In genomic region chr11:65213322-65214211, GRCh38 we compare ENCODE assay signal across 11 cellular contexts. TPM values are rescaled to one million over a fixed set of nuclear protein-coding genes. Genes with fewer than 3 reads are reported as not detected.
DNase-seq lines count a peak whose midpoint lies in the region; ATAC-seq and TF ChIP-seq lines count a peak whose summit lies in the region.
"Had no signal": no experiment of that assay in that cellular context is flagged by ENCODE, and none has a peak within 500 bp of the region (broad histone marks: within the 10 kb centered on the region; RNA-seq: fewer than 3 reads in every experiment).

No MANE protein-coding gene starts in this region.

- H3K36me3 ChIP-seq in SK-N-SH (replicated peaks in 1 of 2; ENCODE audit: control insufficient read depth in 1 of 2, insufficient read depth in 2 of 2, low read length in 1 of 2) (peaks cover 0 to 30% of the 10 kb centered on the region in 2 experiments), BE2C (no peaks in the 10 kb centered on the region)

- WGBS in SK-N-SH (ENCODE audit: low lambda C conversion rate): 86% methylated on average over 21 of the region's 26 CpGs

- no peak for TF ChIP-seq RAD21 in SK-N-SH (IDR thresholded peaks at IDR 0.05; ENCODE audit: low read length)

- peaks cover 3% of the 10 kb centered on the region for H3F3A ChIP-seq in SK-N-SH (replicated peaks; ENCODE audit: insufficient read depth)

- peaks cover 3% of the 10 kb centered on the region for H3K9me3 Mint-ChIP-seq in activated naive CD4-positive, alpha-beta T cell treated with anti-CD3 and anti-CD28 coated beads for 36 hours

- TF ChIP-seq EP300 in SK-N-SH (IDR thresholded peaks at IDR 0.05; ENCODE audit: borderline replicate concordance in 1 of 2, low read depth in 1 of 2, low read length in 1 of 2): no peak

- no peaks in the 10 kb centered on the region for H4K20me1 ChIP-seq in SK-N-SH (ENCODE audit: insufficient read depth)

- no peak for DNase-seq in SK-N-SH
- DNase-seq in NOMO-1 treated with DMSO at 0.1 percent for 48 hours (lab: John Stamatoyannopoulos, UW; ENCODE audit: unreplicated experiment): peak; percentile 18
- DNase-seq in stimulated activated CD8-positive, alpha-beta memory T cell treated with anti-CD3 and anti-CD28 coated beads, Interleukin-4, amount 100 ng/mL, for 48 hours: peak; percentile 53
- no peak for DNase-seq in activated naive CD4-positive, alpha-beta T cell treated with anti-CD3 and anti-CD28 coated beads for 36 hours
- no peak for DNase-seq in BE2C
- DNase-seq: activated CD4-positive, alpha-beta T cell treated with anti-CD3 and anti-CD28 coated beads for 48 hours; cortex of kidney had no signal

- POLR2A ChIA-PET in SK-N-SH (lab: Yijun Ruan, JAX): no interaction called here

- no peaks in the 10 kb centered on the region for H3K27me3 Mint-ChIP-seq in activated naive CD4-positive, alpha-beta T cell treated with anti-CD3 and anti-CD28 coated beads for 36 hours (ENCODE audit: low read depth)

- intact Hi-C loops in activated naive CD4-positive, alpha-beta T cell treated with anti-CD3 and anti-CD28 coated beads for 36 hours (cut with micrococcal nuclease): no loop called here

- no peak overlapping the region for H3K27ac Mint-ChIP-seq in activated naive CD4-positive, alpha-beta T cell treated with anti-CD3 and anti-CD28 coated beads for 36 hours

- H3K27me3 ChIP-seq in SK-N-SH (ENCODE audit: insufficient read depth) (no peaks in the 10 kb centered on the region), BE2C (no peaks in the 10 kb centered on the region)
- H3K27me3 ChIP-seq: upper lobe of left lung had no signal

- H3K4me1 ChIP-seq in SK-N-SH (ENCODE audit: control insufficient read depth in 1 of 2, insufficient read depth in 2 of 2, low read depth in 1 of 2, low read length in 1 of 2): no peaks in the 10 kb centered on the region
- no peaks in the 10 kb centered on the region for H3K4me1 ChIP-seq in BE2C

- H3K27ac ChIP-seq in SK-N-SH (ENCODE audit: low read depth in 2 of 2, low read length in 1 of 2): no peak overlapping the region

- H3K9ac ChIP-seq in SK-N-SH: no peak overlapping the region

- peaks cover 2% of the 10 kb centered on the region for H3K36me3 Mint-ChIP-seq in activated naive CD4-positive, alpha-beta T cell treated with anti-CD3 and anti-CD28 coated beads for 36 hours (ENCODE audit: low read depth)

- CTCF ChIA-PET in SK-N-SH (lab: Yijun Ruan, JAX): interaction anchor here (0.6 to 1.5 kb wide), 3 partner anchors 10 to 14 kb away, joined by 3 to 4 read pairs (median 3); no protein-coding TSS in a partner anchor
- CTCF ChIA-PET in activated naive CD4-positive, alpha-beta T cell treated with anti-CD3 and anti-CD28 coated beads for 36 hours (lab: Charles Lee): interaction anchor here (0.6 to 1.8 kb wide), 5 partner anchors 8 to 415 kb away, joined by 3 to 6 read pairs (median 4); no protein-coding TSS in a partner anchor

- no peaks in the 10 kb centered on the region for H3K79me2 ChIP-seq in SK-N-SH (ENCODE audit: insufficient read depth)

- H3K9me2 ChIP-seq in SK-N-SH: no peaks in the 10 kb centered on the region

- no peak overlapping the region for H3K4me3 Mint-ChIP-seq in activated naive CD4-positive, alpha-beta T cell treated with anti-CD3 and anti-CD28 coated beads for 36 hours

- TF ChIP-seq CTCF in SK-N-SH (IDR thresholded peaks at IDR 0.05) (no peak), BE2C (IDR thresholded peaks at IDR 0.05; ENCODE audit: low read depth, low read length) (no peak)

- ATAC-seq in SK-N-SH treated with all-trans-retinoic acid at 6 μM for 48 hours (peak; percentile 12), esophagus mucosa (peak; percentile 19), GM21360 (IDR thresholded peaks at IDR 0.05; ENCODE audit: unreplicated experiment) (no peak)

- H2AFZ ChIP-seq in SK-N-SH (ENCODE audit: low read depth): no peak overlapping the region

- peaks cover 20% of the 10 kb centered on the region for H3K4me1 Mint-ChIP-seq in activated naive CD4-positive, alpha-beta T cell treated with anti-CD3 and anti-CD28 coated beads for 36 hours (ENCODE audit: low read depth)

- H3K4me3 ChIP-seq in SK-N-SH (ENCODE audit: low read depth in 2 of 2, low read length in 1 of 2) (no peak overlapping the region), BE2C (ENCODE audit: low read depth, low read length) (no peak overlapping the region)
- H3K4me3 ChIP-seq: upper lobe of left lung had no signal

- H3K9me3 ChIP-seq in SK-N-SH (no peaks in the 10 kb centered on the region), BE2C (no peaks in the 10 kb centered on the region)
- H3K9me3 ChIP-seq: upper lobe of left lung had no signal

- H3K4me2 ChIP-seq in SK-N-SH: no peak overlapping the region

TF ChIP-seq in SK-N-SH treated with all-trans-retinoic acid at 6 μM for 48 hours, 23 proteins besides CTCF, POLR2A, EP300 and RAD21 (continues in another document):
- TF ChIP-seq TCF4 (CRISPR knock-in tag; IDR thresholded peaks at IDR 0.05; ENCODE audit: borderline replicate concordance): no peak
- TF ChIP-seq OSR1 (CRISPR knock-in tag; IDR thresholded peaks at IDR 0.05): no peak
- TF ChIP-seq PPARA (CRISPR knock-in tag; IDR thresholded peaks at IDR 0.05; ENCODE audit: borderline replicate concordance): no peak
- no peak for TF ChIP-seq ZNF70 (CRISPR knock-in tag; IDR thresholded peaks at IDR 0.05)
- TF ChIP-seq, protein P1, sequence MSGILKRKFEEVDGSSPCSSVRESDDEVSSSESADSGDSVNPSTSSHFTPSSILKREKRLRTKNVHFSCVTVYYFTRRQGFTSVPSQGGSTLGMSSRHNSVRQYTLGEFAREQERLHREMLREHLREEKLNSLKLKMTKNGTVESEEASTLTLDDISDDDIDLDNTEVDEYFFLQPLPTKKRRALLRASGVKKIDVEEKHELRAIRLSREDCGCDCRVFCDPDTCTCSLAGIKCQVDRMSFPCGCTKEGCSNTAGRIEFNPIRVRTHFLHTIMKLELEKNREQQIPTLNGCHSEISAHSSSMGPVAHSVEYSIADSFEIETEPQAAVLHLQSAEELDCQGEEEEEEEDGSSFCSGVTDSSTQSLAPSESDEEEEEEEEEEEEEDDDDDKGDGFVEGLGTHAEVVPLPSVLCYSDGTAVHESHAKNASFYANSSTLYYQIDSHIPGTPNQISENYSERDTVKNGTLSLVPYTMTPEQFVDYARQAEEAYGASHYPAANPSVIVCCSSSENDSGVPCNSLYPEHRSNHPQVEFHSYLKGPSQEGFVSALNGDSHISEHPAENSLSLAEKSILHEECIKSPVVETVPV (CRISPR knock-in tag; IDR thresholded peaks at IDR 0.05): no peak
- TF ChIP-seq ZNF8 (CRISPR knock-in tag; IDR thresholded peaks at IDR 0.05): no peak

TF ChIP-seq in SK-N-SH, 30 proteins besides CTCF, POLR2A, EP300 and RAD21 (continues in another document):
- TF ChIP-seq YY1 (IDR thresholded peaks at IDR 0.05; ENCODE audit: low read depth) (no peak), POLR2AphosphoS5 (IDR thresholded peaks at IDR 0.05; ENCODE audit: low read depth, low read length) (no peak), JUND (IDR thresholded peaks at IDR 0.05) (no peak), NRF1 (IDR thresholded peaks at IDR 0.05; ENCODE audit: low read depth, low read length) (no peak), FOXJ3 (CRISPR knock-in tag; IDR thresholded peaks at IDR 0.05) (no peak), USF1 (IDR thresholded peaks at IDR 0.05; ENCODE audit: borderline replicate concordance, low read depth) (no peak)
- TF ChIP-seq, protein P2, sequence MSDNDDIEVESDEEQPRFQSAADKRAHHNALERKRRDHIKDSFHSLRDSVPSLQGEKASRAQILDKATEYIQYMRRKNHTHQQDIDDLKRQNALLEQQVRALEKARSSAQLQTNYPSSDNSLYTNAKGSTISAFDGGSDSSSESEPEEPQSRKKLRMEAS (IDR thresholded peaks at IDR 0.05; ENCODE audit: low read depth): no peak

RNA-seq across cellular contexts. Expression of gene CAPN1, which starts 31.8 kb away (rescaled TPM):
- polyA plus RNA-seq in SK-N-SH (2012; rRNA removed): 78.6 and 92.2 TPM in 2 replicates
- polyA plus RNA-seq in SK-N-SH (2012; cell fraction: cytosol; rRNA removed): 31.3 and 51.8 TPM in 2 replicates
- 159 and 181 TPM in 2 replicates for polyA plus RNA-seq in SK-N-SH (2012; cell fraction: nucleus; rRNA removed)
- 510 TPM for total RNA-seq in esophagus mucosa
- total RNA-seq in activated naive CD4-positive, alpha-beta T cell treated with anti-CD3 and anti-CD28 coated beads for 36 hours: 10 to 100 TPM; 68.5 to 73.5 TPM
- polyA plus RNA-seq in BE2C (2012; ENCODE audit: insufficient read depth, insufficient read length, low read depth): 36.7 TPM

RNA-seq across cellular contexts. Expression of gene SPDYC, which starts 43.5 kb away (rescaled TPM):
- polyA plus RNA-seq in SK-N-SH (2012; rRNA removed): not detected in 2 replicates
- not detected in 2 replicates for polyA plus RNA-seq in SK-N-SH (2012; cell fraction: cytosol; rRNA removed)
- not detected in 2 replicates for polyA plus RNA-seq in SK-N-SH (2012; cell fraction: nucleus; rRNA removed)
- total RNA-seq in esophagus mucosa: not detected
- total RNA-seq in activated naive CD4-positive, alpha-beta T cell treated with anti-CD3 and anti-CD28 coated beads for 36 hours: not detected
- not detected for polyA plus RNA-seq in BE2C (2012; ENCODE audit: insufficient read depth, insufficient read length, low read depth)
- total RNA-seq: upper lobe of left lung had no signal

RNA-seq across cellular contexts. Expression of gene POLA2, which starts 48.2 kb away (rescaled TPM):
- polyA plus RNA-seq in SK-N-SH (2012; rRNA removed): 18.4 and 19.4 TPM in 2 replicates
- polyA plus RNA-seq in SK-N-SH (2012; cell fraction: cytosol; rRNA removed): 10.1 and 12.1 TPM in 2 replicates
- 26.0 and 41.1 TPM in 2 replicates for polyA plus RNA-seq in SK-N-SH (2012; cell fraction: nucleus; rRNA removed)
- 11.2 TPM for total RNA-seq in esophagus mucosa
- 10 to 100 TPM; 65.1 to 67.0 TPM for total RNA-seq in activated naive CD4-positive, alpha-beta T cell treated with anti-CD3 and anti-CD28 coated beads for 36 hours
- 2.9 TPM for polyA plus RNA-seq in BE2C (2012; ENCODE audit: insufficient read depth, insufficient read length, low read depth)

Comparison
In these comparisons a context has a peak if more than half of its experiments do, and no peak if none do; other contexts are left out.
1. DNase-seq: peak in NOMO-1 treated with DMSO at 0.1 percent for 48 hours (single experiment) and stimulated activated CD8-positive, alpha-beta memory T cell treated with anti-CD3 and anti-CD28 coated beads, Interleukin-4, amount 100 ng/mL, for 48 hours (single experiment); none in SK-N-SH (single experiment), activated naive CD4-positive, alpha-beta T cell treated with anti-CD3 and anti-CD28 coated beads for 36 hours (single experiment) and BE2C (single experiment).